Comparison of ENCODE assay signal across 16 cellular contexts in genomic region chr13:31192306-31192705, GRCh38.
"Had no signal": no experiment of that assay in that cellular context is flagged by ENCODE, and none has a peak within 500 bp of the region (broad histone marks: within the 10 kb centered on the region; RNA-seq: fewer than 3 reads in every experiment).

No MANE protein-coding gene starts in this region.

- H3K9me3 ChIP-seq: breast epithelium, esophagus squamous epithelium, lower lobe of right lung, neutrophil, thoracic aorta had no signal

- H3K27ac ChIP-seq: breast epithelium, esophagus squamous epithelium, hepatocyte, lower lobe of right lung, neutrophil, thoracic aorta had no signal

- H3K27me3 ChIP-seq: breast epithelium, esophagus squamous epithelium, neutrophil had no signal

- H3K4me3 ChIP-seq: breast epithelium, esophagus squamous epithelium, hepatocyte, lower lobe of right lung, thoracic aorta had no signal

- H3K36me3 ChIP-seq: breast epithelium, esophagus squamous epithelium, lower lobe of right lung, neutrophil, thoracic aorta had no signal

- H3K4me1 ChIP-seq: breast epithelium, esophagus squamous epithelium, lower lobe of right lung had no signal

- DNase-seq: activated B cell treated with CpG ODN at 0.5 μM for 24 hours; activated CD4-positive, alpha-beta T cell treated with anti-CD3 and anti-CD28 coated beads, Interleukin-2, amount 10 ng/mL, durations not matched to agents 24 days and 14 days; activated naive CD4-positive, alpha-beta T cell treated with anti-CD3 and anti-CD28 coated beads, Interleukin-2, amount 50 U/mL, for 16 hours; activated T-cell treated with anti-CD3 and anti-CD28 coated beads for 4 hours; esophagus squamous epithelium; foreskin melanocyte; lower lobe of right lung; naive thymus-derived CD8-positive, alpha-beta T cell; stimulated activated CD4-positive, alpha-beta T cell treated with anti-CD3 and anti-CD28 coated beads, Interleukin-4, amount 100 ng/mL, for 1 hour; stimulated activated CD8-positive, alpha-beta memory T cell treated with anti-CD3 and anti-CD28 coated beads, Interleukin-4, amount 100 ng/mL, for 48 hours; stimulated activated naive CD8-positive, alpha-beta T cell treated with anti-CD3 and anti-CD28 coated beads, Interleukin-15, Interleukin-2, amounts not matched to agents 100 U/mL and 50 U/mL, for 24 hours; T-helper 2 cell had no signal

- ATAC-seq: lower lobe of right lung; naive thymus-derived CD8-positive, alpha-beta T cell; stimulated activated naive CD8-positive, alpha-beta T cell treated with anti-CD3 and anti-CD28 coated beads, Interleukin-15, Interleukin-2, amounts not matched to agents 100 U/mL and 50 U/mL, for 24 hours had no signal
